In genomic region chr7:89887489-89887888, GRCh38 we compare ENCODE assay signal across 29 cellular contexts.
A peak's percentile ranks its signal among the peaks of the same experiment; 100 is the strongest.
DNase-seq lines count a peak whose midpoint lies in the region; ATAC-seq, FAIRE-seq and TF ChIP-seq lines count a peak whose summit lies in the region.
"Had no signal": no experiment of that assay in that cellular context is flagged by ENCODE, and none has a peak within 500 bp of the region (broad histone marks: within the 10 kb centered on the region; RNA-seq: fewer than 3 reads in every experiment).

No MANE protein-coding gene starts in this region.

- ATAC-seq in GM19395 (IDR thresholded peaks at IDR 0.05; ENCODE audit: unreplicated experiment) = no peak
- no peak for ATAC-seq in natural killer cell
- ATAC-seq: activated CD4-positive, CD25-positive, alpha-beta regulatory T cell treated with anti-CD3 and anti-CD28 coated beads, Interleukin-2, amount 50 U/mL, for 24 hours; activated CD8-positive, alpha-beta T cell treated with anti-CD3 and anti-CD28 coated beads, Interleukin-2, amount 10 ng/mL, durations not matched to agents 7 days and 5 days; gastroesophageal sphincter; GM12878; lower lobe of right lung had no signal

- H3K79me2 ChIP-seq in mammary epithelial cell (ENCODE audit: insufficient read depth, low read length) = no peaks in the 10 kb centered on the region

- H3K9ac ChIP-seq in mammary epithelial cell (ENCODE audit: insufficient read depth, low read length) = no peak overlapping the region

- TF ChIP-seq POLR2A in breast epithelium (IDR thresholded peaks at IDR 0.05) = no peak
- TF ChIP-seq POLR2A in GM12892 (IDR thresholded peaks at IDR 0.05; ENCODE audit: low read depth, low read length) = no peak

- H3K4me1 ChIP-seq in mammary epithelial cell (ENCODE audit: insufficient read depth, low read length) (no peaks in the 10 kb centered on the region), breast epithelium (no peaks in the 10 kb centered on the region)
- H3K4me1 ChIP-seq: BE2C, esophagus muscularis mucosa, gastroesophageal sphincter, lower lobe of right lung had no signal

- no peak overlapping the region for H3K4me3 Mint-ChIP-seq in natural killer cell
- H3K4me3 Mint-ChIP-seq: activated CD8-positive, alpha-beta T cell treated with anti-CD3 and anti-CD28 coated beads, Interleukin-2, amount 10 ng/mL, durations not matched to agents 7 days and 5 days; brain had no signal

- DNase-seq in mammary epithelial cell (peak; percentile 0), breast epithelium (ENCODE audit: low spot score in 2 of 2) (no peak), OCI-M1 (lab: John Stamatoyannopoulos, UW) (peak; percentile 66), epithelial cell of proximal tubule (ENCODE audit: low read depth) (peak; percentile 22), renal cortical epithelial cell (ENCODE audit: low read depth) (peak; percentile 68), GM12892 (ENCODE audit: insufficient read length) (no peak), natural killer cell (no peak)
- DNase-seq: 8988T; activated CD8-positive, alpha-beta T cell treated with anti-CD3 and anti-CD28 coated beads, Interleukin-2, amount 10 ng/mL, durations not matched to agents 7 days and 5 days; activated effector memory CD4-positive, alpha-beta T cell treated with anti-CD3 and anti-CD28 coated beads, Interleukin-2, amount 50 U/mL, for 16 hours; activated T-cell treated with anti-CD3 and anti-CD28 coated beads for 4 hours; BE2C; COR-L47; DND-41; effector CD4-positive, alpha-beta T cell; HCEC 1CT; kidney; lower lobe of right lung; NCI-H2029 treated with DMSO at 0.1 percent for 48 hours; NCI-H345; SIG-M5; stimulated activated CD4-positive, alpha-beta T cell treated with anti-CD3 and anti-CD28 coated beads, Interleukin-2, amount 100 ng/mL, for 24 hours had no signal

- TF ChIP-seq CTCF in mammary epithelial cell (conservative IDR thresholded peaks at IDR 0.05 in 1 of 2, IDR thresholded peaks at IDR 0.05 in 1 of 2; ENCODE audit: extremely low read depth in 1 of 2, insufficient read depth in 1 of 2, low read depth in 1 of 2, low read length in 2 of 2) (no peak), breast epithelium (IDR thresholded peaks at IDR 0.05) (no peak), epithelial cell of proximal tubule (conservative IDR thresholded peaks at IDR 0.05; ENCODE audit: low read depth, low read length) (no peak), natural killer cell (IDR thresholded peaks at IDR 0.05) (no peak)

- no TSS peak for BruUV-seq in mammary epithelial cell (replicated peaks; lab: Mats Ljungman, UMichigan)

- H3K36me3 ChIP-seq in mammary epithelial cell (ENCODE audit: insufficient read depth, low read length) (no peaks in the 10 kb centered on the region), breast epithelium (no peaks in the 10 kb centered on the region)
- H3K36me3 ChIP-seq: BE2C, esophagus muscularis mucosa, gastroesophageal sphincter, lower lobe of right lung had no signal

- no peaks in the 10 kb centered on the region for H4K20me1 ChIP-seq in mammary epithelial cell (ENCODE audit: insufficient read depth, low read length)

- no peaks in the 10 kb centered on the region for H3K4me1 Mint-ChIP-seq in natural killer cell

- WGBS in mammary epithelial cell (ENCODE audit: low coverage, missing lambda C conversion rate) = 64% methylated on average over 3 of the region's 3 CpGs

- H3K9me3 ChIP-seq in mammary epithelial cell (replicated peaks; ENCODE audit: insufficient read depth, low read length) (no peaks in the 10 kb centered on the region), breast epithelium (no peaks in the 10 kb centered on the region)
- H3K9me3 ChIP-seq: esophagus muscularis mucosa, gastroesophageal sphincter, lower lobe of right lung had no signal

- H3K36me3 Mint-ChIP-seq in natural killer cell = no peaks in the 10 kb centered on the region
- H3K36me3 Mint-ChIP-seq: brain had no signal

- in situ Hi-C loops in mammary epithelial cell (cut with MboI; ENCODE audit: low sequenced_read_pairs in 2 of 2) = no loop called here

- no peaks in the 10 kb centered on the region for H3K27me3 Mint-ChIP-seq in natural killer cell (ENCODE audit: low read depth in 2 of 2)
- H3K27me3 Mint-ChIP-seq: progenitor cell of endocrine pancreas had no signal

- dilution Hi-C loops in mammary epithelial cell (cut with HindIII; ENCODE audit: low sequenced_read_pairs) = no loop called here

- no peak overlapping the region for H2AFZ ChIP-seq in mammary epithelial cell (ENCODE audit: low read depth, low read length)

- H3K4me2 ChIP-seq in mammary epithelial cell (ENCODE audit: insufficient read depth, low read depth, low read length) = no peak overlapping the region

- peaks cover 12% of the 10 kb centered on the region in 2 donors for H3K9me3 Mint-ChIP-seq in natural killer cell
- H3K9me3 Mint-ChIP-seq: brain had no signal

- intact Hi-C loops in mammary epithelial cell (cut with micrococcal nuclease) (no loop called here), breast epithelium (cut with DNase I; ENCODE audit: low total_unique reads) (no loop called here), natural killer cell (cut with micrococcal nuclease) (no loop called here)

- H3K27ac ChIP-seq in mammary epithelial cell (ENCODE audit: insufficient read depth, low read depth, low read length) (no peak overlapping the region), breast epithelium (no peak overlapping the region)
- H3K27ac ChIP-seq: esophagus muscularis mucosa, gastroesophageal sphincter, lower lobe of right lung had no signal

- H3K27me3 ChIP-seq in mammary epithelial cell (ENCODE audit: insufficient read depth, low read length) = no peaks in the 10 kb centered on the region
- no peaks in the 10 kb centered on the region for H3K27me3 ChIP-seq in breast epithelium
- H3K27me3 ChIP-seq: BE2C, esophagus muscularis mucosa, gastroesophageal sphincter had no signal

- H3K4me3 ChIP-seq in mammary epithelial cell (replicated peaks in 1 of 3; ENCODE audit: insufficient read depth in 1 of 3, low read depth in 2 of 3, low read length in 3 of 3) = no peak overlapping the region
- no peak overlapping the region for H3K4me3 ChIP-seq in breast epithelium
- no peak overlapping the region for H3K4me3 ChIP-seq in epithelial cell of proximal tubule (ENCODE audit: low read depth, low read length)
- H3K4me3 ChIP-seq: esophagus muscularis mucosa, gastroesophageal sphincter, GM12878, lower lobe of right lung had no signal

- H3K27ac Mint-ChIP-seq in natural killer cell = no peak overlapping the region
- H3K27ac Mint-ChIP-seq: activated CD8-positive, alpha-beta T cell treated with anti-CD3 and anti-CD28 coated beads, Interleukin-2, amount 10 ng/mL, durations not matched to agents 7 days and 5 days; brain; progenitor cell of endocrine pancreas had no signal

- FAIRE-seq in GM12892 (lab: Jason Lieb, UNC) = no peak
- FAIRE-seq: GM12878, kidney had no signal

- CTCF ChIA-PET in mammary epithelial cell (lab: Charles Lee; ENCODE audit: low non-redundant PET) = no interaction called here

Comparison
In these comparisons a context has a peak if more than half of its experiments do, and no peak if none do; other contexts are left out.
1. DNase-seq: peak in mammary epithelial cell (single experiment), OCI-M1 (single experiment), epithelial cell of proximal tubule (single experiment) and renal cortical epithelial cell (single experiment); none in breast epithelium (0 of 2), GM12892 (single experiment) and natural killer cell (single experiment).